ENCODE assay signal across 7 cellular contexts in the genomic region with DNA sequence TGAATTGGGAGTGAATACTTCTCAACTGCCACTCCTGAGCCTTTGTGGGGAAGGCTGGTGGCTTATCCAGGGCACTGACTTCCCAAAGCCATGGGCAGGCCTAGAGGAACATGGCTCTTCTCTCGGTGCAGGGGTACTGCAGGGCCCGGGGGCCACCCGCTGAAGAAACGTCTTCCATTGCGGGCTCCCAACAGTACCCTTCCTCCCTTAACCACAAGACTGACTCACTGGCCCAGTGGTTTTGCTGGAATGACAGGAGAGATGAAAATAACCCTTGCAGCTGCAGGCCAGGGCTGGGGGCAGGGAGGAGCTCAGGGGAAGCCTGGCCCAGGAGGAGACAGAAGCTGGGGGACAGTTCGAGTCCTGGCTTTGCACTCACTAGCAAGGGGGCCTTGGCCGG. TPM values are rescaled to one million over a fixed set of nuclear protein-coding genes. Genes with fewer than 3 reads are reported as not detected.
DNase-seq lines count a peak whose midpoint lies in the region; ATAC-seq lines count a peak whose summit lies in the region.

No MANE protein-coding gene starts in this region.

- peaks cover 3% of the 10 kb centered on the region for H3K36me3 Mint-ChIP-seq in T-helper 17 cell (ENCODE audit: low read depth)

- peak; percentile 96 for DNase-seq in HT1080 (ENCODE audit: low read depth)
- no peak for DNase-seq in T-helper 17 cell
- peak; percentile 95 for DNase-seq in fibroblast of peridontal ligament (ENCODE audit: extremely low read depth)
- DNase-seq in NK-92 treated with Interleukin-12 subunit alpha and Interleukin-12 subunit beta, amount 100 ng/mL, for 24 hours (lab: John Stamatoyannopoulos, UW) = no peak
- DNase-seq in hypothalamus (lab: John Stamatoyannopoulos, UW) = no peak

- H3K27me3 ChIP-seq in stomach smooth muscle (ENCODE audit: control insufficient read depth in 1 of 2, insufficient read depth in 2 of 2, low read length in 2 of 2) = no peaks in the 10 kb centered on the region

- ATAC-seq in T-helper 17 cell = no peak
- ATAC-seq in HG03521 (IDR thresholded peaks at IDR 0.05; ENCODE audit: unreplicated experiment) = no peak

- no peaks in the 10 kb centered on the region for H3K27me3 Mint-ChIP-seq in T-helper 17 cell

- no peak overlapping the region for H3K4me3 Mint-ChIP-seq in T-helper 17 cell

- peaks cover 13% of the 10 kb centered on the region for H3K4me1 Mint-ChIP-seq in T-helper 17 cell

- H3K9me3 ChIP-seq in T-helper 17 cell (ENCODE audit: control insufficient read depth, low read length, poor library complexity, severe bottlenecking) (no peaks in the 10 kb centered on the region), stomach smooth muscle (ENCODE audit: control insufficient read depth in 2 of 2, low read length in 2 of 2) (no peaks in the 10 kb centered on the region)

- peak overlapping the region; percentile 62 to 73 for H3K9ac ChIP-seq in stomach smooth muscle (ENCODE audit: low read length in 2 of 2)

- H3K27ac ChIP-seq in stomach smooth muscle (ENCODE audit: low read length) = peak overlapping the region; percentile 97

- H3K4me3 ChIP-seq in stomach smooth muscle (ENCODE audit: low read length in 2 of 2) = no peak overlapping the region

- H3K4me1 ChIP-seq in stomach smooth muscle (ENCODE audit: control insufficient read depth, insufficient read depth, low read length) = peaks cover 82% of the 10 kb centered on the region

- peaks cover 0 to 3% of the 10 kb centered on the region in 2 donors for H3K36me3 ChIP-seq in stomach smooth muscle (ENCODE audit: control insufficient read depth in 2 of 2, insufficient read depth in 2 of 2, low read length in 2 of 2)

- H3K27ac Mint-ChIP-seq in T-helper 17 cell = peak overlapping the region; percentile 84

RNA-seq across cellular contexts. Expression of gene TXN2, which starts 13.5 kb away (rescaled TPM):
- total RNA-seq in HT1080 (2014; rRNA removed; shearing (Covaris generic)) = 33.6 and 46.9 TPM in 2 replicates
- 86.0 and 97.1 TPM in 2 replicates for polyA plus RNA-seq in HT1080 (2015; cell fraction: cytosol; rRNA removed)
- 48.7 and 49.7 TPM in 2 replicates for polyA plus RNA-seq in HT1080 (2015; cell fraction: nucleus; rRNA removed)
- 10 to 100 TPM; 27.0 to 32.3 TPM for total RNA-seq in T-helper 17 cell

RNA-seq across cellular contexts. Expression of gene FOXRED2, which starts 38.9 kb away (rescaled TPM):
- total RNA-seq in HT1080 (2014; rRNA removed; shearing (Covaris generic)) = 20.9 and 26.7 TPM in 2 replicates
- 17.3 and 20.3 TPM in 2 replicates for polyA plus RNA-seq in HT1080 (2015; cell fraction: cytosol; rRNA removed)
- 15.3 and 20.9 TPM in 2 replicates for polyA plus RNA-seq in HT1080 (2015; cell fraction: nucleus; rRNA removed)
- total RNA-seq in T-helper 17 cell = 1 to 10 TPM; 1.0 to 1.3 TPM

Comparison
In these comparisons a context has a peak if more than half of its experiments do, and no peak if none do; other contexts are left out.
1. DNase-seq: peak in HT1080 (single experiment) and fibroblast of peridontal ligament (single experiment); none in T-helper 17 cell (0 of 3), NK-92 treated with Interleukin-12 subunit alpha and Interleukin-12 subunit beta, amount 100 ng/mL, for 24 hours (single experiment) and hypothalamus (0 of 51).